10 cellular contexts compared by ENCODE assay signal in the genomic region with DNA sequence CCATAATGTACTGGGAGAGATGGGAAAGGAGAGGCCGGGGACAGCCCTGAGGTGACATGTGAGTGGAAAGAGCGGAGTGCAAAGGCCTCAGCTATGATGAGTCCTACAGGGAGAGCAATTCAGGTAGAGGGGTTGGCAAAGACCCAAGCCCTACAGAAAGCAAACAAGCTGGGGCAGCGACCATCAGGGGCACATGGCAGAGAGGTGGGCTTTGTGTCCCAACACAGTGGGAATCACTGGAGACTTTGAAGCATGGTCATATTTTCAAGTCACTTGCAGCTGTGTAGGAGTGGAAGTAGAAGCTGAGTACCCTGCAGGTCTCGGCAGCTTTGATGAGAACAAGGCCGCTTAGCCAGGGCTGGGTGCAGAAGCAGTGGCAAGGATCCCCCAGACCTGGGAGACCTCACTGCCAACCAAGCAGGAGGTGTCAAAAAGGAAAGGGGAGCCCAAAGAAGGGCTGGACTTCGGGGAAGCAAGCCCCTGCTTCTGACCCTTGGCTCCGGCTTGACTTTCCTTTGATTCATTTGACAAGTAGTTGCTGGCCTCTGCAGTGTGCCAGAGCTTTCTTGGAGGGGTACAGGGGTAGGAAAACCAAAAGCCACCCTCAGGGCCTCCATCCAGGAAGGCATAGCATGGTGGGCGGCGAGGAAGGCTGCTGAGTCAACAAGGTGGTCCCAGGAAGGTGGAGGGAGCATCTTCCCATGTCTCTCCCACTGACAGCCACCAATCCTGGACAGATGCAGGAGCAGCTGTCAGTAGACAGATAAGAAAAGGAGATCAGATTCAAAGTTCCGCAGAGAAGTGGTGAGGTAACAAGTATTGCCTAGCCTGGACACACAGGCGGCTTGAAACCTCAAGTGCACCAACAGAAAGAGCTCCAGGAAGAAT. TPM values are rescaled to one million over a fixed set of nuclear protein-coding genes. Genes with fewer than 3 reads are reported as not detected.
A peak's percentile ranks its signal among the peaks of the same experiment; 100 is the strongest.
DNase-seq lines count a peak whose midpoint lies in the region; ATAC-seq and TF ChIP-seq lines count a peak whose summit lies in the region.
"Had no signal": no experiment of that assay in that cellular context is flagged by ENCODE, and none has a peak within 500 bp of the region (broad histone marks: within the 10 kb centered on the region; RNA-seq: fewer than 3 reads in every experiment).

No MANE protein-coding gene starts in this region.

- H4K20me1 ChIP-seq in BLaER1 (no peaks in the 10 kb centered on the region), DND-41 (ENCODE audit: insufficient read depth, low read length) (no peaks in the 10 kb centered on the region)

- TF ChIP-seq CTCF in DND-41 (IDR thresholded peaks at IDR 0.05; ENCODE audit: borderline replicate concordance, extremely low read depth, low read length, poor library complexity, severe bottlenecking) (no peak), VCaP (conservative IDR thresholded peaks at IDR 0.05) (no peak), natural killer cell (IDR thresholded peaks at IDR 0.05) (no peak)

- peak overlapping the region; percentile 32; the same call in 1 of the 2 replicates for H3K27ac ChIP-seq in BLaER1
- H3K27ac ChIP-seq in DND-41 (ENCODE audit: low read length): no peak overlapping the region
- H3K27ac ChIP-seq in VCaP: peak overlapping the region; percentile 27; the same call in 1 of the 2 replicates

- H3K36me3 Mint-ChIP-seq in natural killer cell: no peaks in the 10 kb centered on the region

- H3K9me3 Mint-ChIP-seq in natural killer cell: no peaks in the 10 kb centered on the region

- no peak overlapping the region for H2AFZ ChIP-seq in DND-41 (ENCODE audit: low read depth, low read length)

- H3K27ac Mint-ChIP-seq in natural killer cell: peak overlapping the region; percentile 50 to 63

- H3K27me3 ChIP-seq in BLaER1 (no peaks in the 10 kb centered on the region), DND-41 (ENCODE audit: insufficient read depth, low read length, poor library complexity) (no peaks in the 10 kb centered on the region)

- H3K4me1 ChIP-seq in BLaER1 (peaks cover 46% of the 10 kb centered on the region), DND-41 (ENCODE audit: insufficient read depth, low read length) (no peaks in the 10 kb centered on the region)

- H3K79me2 ChIP-seq in DND-41 (ENCODE audit: insufficient read depth, low read length): no peaks in the 10 kb centered on the region

- ATAC-seq in DND-41 (ENCODE audit: insufficient read depth, low read depth) (peak; percentile 12; the same call in 2 of the 3 replicates), natural killer cell (no peak), GM19395 (IDR thresholded peaks at IDR 0.05; ENCODE audit: unreplicated experiment) (no peak)
- ATAC-seq: naive thymus-derived CD4-positive, alpha-beta T cell had no signal

- H3K36me3 ChIP-seq in BLaER1 (peaks cover 33% of the 10 kb centered on the region), DND-41 (ENCODE audit: insufficient read depth, low read length) (peaks cover 9% of the 10 kb centered on the region)

- no peak overlapping the region for H3K4me2 ChIP-seq in BLaER1
- H3K4me2 ChIP-seq in DND-41 (ENCODE audit: insufficient read depth, low read length): no peak overlapping the region

- H3K4me3 ChIP-seq in BLaER1 (no peak overlapping the region), DND-41 (ENCODE audit: low read depth in 1 of 2, low read length in 2 of 2) (no peak overlapping the region)

- no peak for DNase-seq in DND-41
- no peak for DNase-seq in natural killer cell
- DNase-seq in NCI-H187 (lab: John Stamatoyannopoulos, UW): no peak
- DNase-seq in hypothalamus (lab: John Stamatoyannopoulos, UW): no peak
- DNase-seq: activated CD4-positive, CD25-positive, alpha-beta regulatory T cell treated with anti-CD3 and anti-CD28 coated beads, Interleukin-2, amount 50 U/mL, for 72 hours; naive thymus-derived CD4-positive, alpha-beta T cell; NCI-H1694 had no signal

- H3K9ac ChIP-seq in BLaER1 (no peak overlapping the region), DND-41 (ENCODE audit: low read depth, low read length) (no peak overlapping the region)

- no peak overlapping the region for H3K4me3 Mint-ChIP-seq in natural killer cell

- intact Hi-C loops in natural killer cell (cut with micrococcal nuclease): no loop called here

- peaks cover 12 to 29% of the 10 kb centered on the region in 2 donors for H3K4me1 Mint-ChIP-seq in natural killer cell

- H3K9me3 ChIP-seq in BLaER1 (no peaks in the 10 kb centered on the region), DND-41 (ENCODE audit: insufficient read depth, low read length, severe bottlenecking) (no peaks in the 10 kb centered on the region)

- no peaks in the 10 kb centered on the region for H3K27me3 Mint-ChIP-seq in natural killer cell (ENCODE audit: low read depth in 2 of 2)
- H3K27me3 Mint-ChIP-seq: naive thymus-derived CD4-positive, alpha-beta T cell had no signal

RNA-seq across cellular contexts. Expression of a gene that starts 1.9 kb away (rescaled TPM):
- 1 to 10 TPM; 1.0 to 1.9 (median 1.5) TPM for total RNA-seq in natural killer cell

RNA-seq across cellular contexts. Expression of a gene that starts 15.0 kb away (rescaled TPM):
- 10 to 100 TPM; 41.7 to 74.1 (median 50.9) TPM for total RNA-seq in natural killer cell

RNA-seq across cellular contexts. Expression of a gene that starts 22.8 kb away (rescaled TPM):
- total RNA-seq in natural killer cell: 100 to 1,000 TPM; 123 to 129 (median 129) TPM

RNA-seq across cellular contexts. Expression of a gene that starts 36.8 kb away (rescaled TPM):
- 1 to 10 TPM; 3.3 to 9.0 (median 6.4) TPM for total RNA-seq in natural killer cell

RNA-seq across cellular contexts. Expression of a gene that starts 56.0 kb away (rescaled TPM):
- 10 to 100 TPM; 30.1 to 38.3 (median 38.1) TPM for total RNA-seq in natural killer cell
